ENCODE assay signal across 1 cellular context in genomic region chr1:175936736-175937135, GRCh38.
TF ChIP-seq lines count a peak whose summit lies in the region.

No MANE protein-coding gene starts in this region.

TF ChIP-seq in H1, 55 proteins besides CTCF, POLR2A, EP300 and RAD21:
- TF ChIP-seq CHD1 (IDR thresholded peaks at IDR 0.05; ENCODE audit: low read depth, low read length) (no peak), YY1 (IDR thresholded peaks at IDR 0.05; ENCODE audit: low read depth, low read length) (0 out of 2 replicates have a peak, but pooled peaks have one; percentile 19), RFX5 (IDR thresholded peaks at IDR 0.05; ENCODE audit: borderline replicate concordance, low read depth, low read length) (no peak), RXRA (IDR thresholded peaks at IDR 0.05; ENCODE audit: insufficient read depth, low read depth, low read length) (no peak)
